Comparison of ENCODE assay signal across 20 cellular contexts in genomic region chrX:106955004-106955772, GRCh38. TPM values are rescaled to one million over a fixed set of nuclear protein-coding genes. Genes with fewer than 3 reads are reported as not detected.
DNase-seq lines count a peak whose midpoint lies in the region; ATAC-seq and TF ChIP-seq lines count a peak whose summit lies in the region.
"Had no signal": no experiment of that assay in that cellular context is flagged by ENCODE, and none has a peak within 500 bp of the region (broad histone marks: within the 10 kb centered on the region; RNA-seq: fewer than 3 reads in every experiment).

No MANE protein-coding gene starts in this region.

- no peak for TF ChIP-seq CTCF in fibroblast of the aortic adventitia (IDR thresholded peaks at IDR 0.05; ENCODE audit: insufficient read depth, low read length)
- no peak for TF ChIP-seq CTCF in brain microvascular endothelial cell (IDR thresholded peaks at IDR 0.05; ENCODE audit: low read depth, low read length, missing control alignments)

- intact Hi-C loops in activated CD4-positive, alpha-beta T cell treated with anti-CD3 and anti-CD28 coated beads, Interleukin-2, amount 10 ng/mL, durations not matched to agents 24 days and 14 days (cut with micrococcal nuclease): no loop called here
- intact Hi-C loops in left cardiac atrium (cut with DNase I): loop anchor here in 1 of 2 donors (10.0 kb wide), 1 partner anchor 60 kb away; no protein-coding TSS in a partner anchor

- H3K9me3 Mint-ChIP-seq in activated CD4-positive, alpha-beta T cell treated with anti-CD3 and anti-CD28 coated beads, Interleukin-2, amount 10 ng/mL, durations not matched to agents 24 days and 14 days: no peaks in the 10 kb centered on the region
- H3K9me3 Mint-ChIP-seq: CD4-positive, CD25-positive, alpha-beta regulatory T cell; memory B cell; nephron; T-cell; WTC11 had no signal

- H3K36me3 Mint-ChIP-seq in activated CD4-positive, alpha-beta T cell treated with anti-CD3 and anti-CD28 coated beads, Interleukin-2, amount 10 ng/mL, durations not matched to agents 24 days and 14 days (ENCODE audit: low read depth): peaks cover 2% of the 10 kb centered on the region
- H3K36me3 Mint-ChIP-seq in T-helper 17 cell (ENCODE audit: low read depth): no peaks in the 10 kb centered on the region
- H3K36me3 Mint-ChIP-seq: WTC11 had no signal

- H3K36me3 ChIP-seq in skeletal muscle satellite cell (ENCODE audit: insufficient read depth, low read length) (peaks cover 6% of the 10 kb centered on the region), brain microvascular endothelial cell (replicated peaks) (no peaks in the 10 kb centered on the region)
- H3K36me3 ChIP-seq: right atrium auricular region had no signal

- no peaks in the 10 kb centered on the region for H3K4me1 Mint-ChIP-seq in activated CD4-positive, alpha-beta T cell treated with anti-CD3 and anti-CD28 coated beads, Interleukin-2, amount 10 ng/mL, durations not matched to agents 24 days and 14 days
- H3K4me1 Mint-ChIP-seq in T-helper 17 cell: no peaks in the 10 kb centered on the region
- H3K4me1 Mint-ChIP-seq: CD4-positive, CD25-positive, alpha-beta regulatory T cell; nephron; T-cell; WTC11 had no signal

- H3K4me3 ChIP-seq in fibroblast of the aortic adventitia (ENCODE audit: low read depth, low read length) (no peak overlapping the region), skeletal muscle satellite cell (ENCODE audit: low read length) (no peak overlapping the region), brain microvascular endothelial cell (ENCODE audit: low read depth, low read length) (no peak overlapping the region)
- H3K4me3 ChIP-seq: right atrium auricular region had no signal

- no peak for DNase-seq in activated CD4-positive, alpha-beta T cell treated with anti-CD3 and anti-CD28 coated beads, Interleukin-2, amount 10 ng/mL, durations not matched to agents 24 days and 14 days
- no peak for DNase-seq in activated CD4-positive, alpha-beta T cell treated with anti-CD3 and anti-CD28 coated beads, Interleukin-2, amount 50 U/mL, for 48 hours
- DNase-seq in T-helper 17 cell: no peak
- DNase-seq in fibroblast of the aortic adventitia (ENCODE audit: low read depth): peak; percentile 28
- no peak for DNase-seq in left cardiac atrium
- no peak for DNase-seq in brain microvascular endothelial cell
- DNase-seq in CD1c-positive myeloid dendritic cell (ENCODE audit: extremely low spot score): no peak
- DNase-seq: 8988T; CD4-positive, CD25-positive, alpha-beta regulatory T cell; glutamatergic neuron; stimulated activated CD4-positive, alpha-beta T cell treated with anti-CD3 and anti-CD28 coated beads, Interleukin-1b, Interleukin-23, amount 100 ng/mL, for 48 hours; T-cell had no signal

- H3K27me3 Mint-ChIP-seq in activated CD4-positive, alpha-beta T cell treated with anti-CD3 and anti-CD28 coated beads, Interleukin-2, amount 10 ng/mL, durations not matched to agents 24 days and 14 days: no peaks in the 10 kb centered on the region
- H3K27me3 Mint-ChIP-seq in T-helper 17 cell: no peaks in the 10 kb centered on the region
- H3K27me3 Mint-ChIP-seq: CD4-positive, CD25-positive, alpha-beta regulatory T cell; memory B cell had no signal

- no peak for ATAC-seq in T-helper 17 cell
- ATAC-seq in left cardiac atrium: no peak
- ATAC-seq: HCT116, T-cell, WTC11 had no signal

- no peaks in the 10 kb centered on the region for H3K9me3 ChIP-seq in T-helper 17 cell (ENCODE audit: control insufficient read depth, low read length, poor library complexity, severe bottlenecking)
- H3K9me3 ChIP-seq in skeletal muscle satellite cell (replicated peaks; ENCODE audit: low read length): no peaks in the 10 kb centered on the region
- H3K9me3 ChIP-seq: right atrium auricular region had no signal

- H3K27me3 ChIP-seq in skeletal muscle satellite cell (ENCODE audit: control insufficient read depth, insufficient read depth, low read length) (peaks cover 4% of the 10 kb centered on the region), brain microvascular endothelial cell (replicated peaks) (no peaks in the 10 kb centered on the region)
- H3K27me3 ChIP-seq: right atrium auricular region had no signal

- in situ Hi-C loops in brain microvascular endothelial cell (cut with HindIII; ENCODE audit: low pct_ligation_motif_present, low sequenced_read_pairs): no loop called here

- no peak overlapping the region for H3K4me3 Mint-ChIP-seq in activated CD4-positive, alpha-beta T cell treated with anti-CD3 and anti-CD28 coated beads, Interleukin-2, amount 10 ng/mL, durations not matched to agents 24 days and 14 days
- no peak overlapping the region for H3K4me3 Mint-ChIP-seq in T-helper 17 cell
- H3K4me3 Mint-ChIP-seq: CD4-positive, CD25-positive, alpha-beta regulatory T cell; memory B cell; nephron; T-cell; WTC11 had no signal

- peak overlapping the region; percentile 45 for H3K4me2 ChIP-seq in skeletal muscle satellite cell (ENCODE audit: low read length)

- no peak overlapping the region for H3K27ac ChIP-seq in brain microvascular endothelial cell
- H3K27ac ChIP-seq: right atrium auricular region had no signal

- H3K27ac Mint-ChIP-seq in activated CD4-positive, alpha-beta T cell treated with anti-CD3 and anti-CD28 coated beads, Interleukin-2, amount 10 ng/mL, durations not matched to agents 24 days and 14 days: peak overlapping the region; percentile 6
- peak overlapping the region; percentile 47 for H3K27ac Mint-ChIP-seq in T-helper 17 cell
- H3K27ac Mint-ChIP-seq: CD4-positive, CD25-positive, alpha-beta regulatory T cell; memory B cell; T-cell; WTC11 had no signal

- no peak overlapping the region for H3K9ac ChIP-seq in skeletal muscle satellite cell (ENCODE audit: low read depth, low read length)

- H3K4me1 ChIP-seq in skeletal muscle satellite cell (ENCODE audit: control insufficient read depth, insufficient read depth, low read length): peaks cover 17% of the 10 kb centered on the region
- H3K4me1 ChIP-seq: right atrium auricular region had no signal

RNA-seq across cellular contexts. Expression of gene CLDN2, which starts 35.0 kb away (rescaled TPM):
- not detected in 2 replicates for total RNA-seq in activated CD4-positive, alpha-beta T cell treated with anti-CD3 and anti-CD28 coated beads, Interleukin-2, amount 10 ng/mL, durations not matched to agents 24 days and 14 days
- not detected for total RNA-seq in T-helper 17 cell
- total RNA-seq in fibroblast of the aortic adventitia (ENCODE audit: low replicate concordance): not detected in 2 replicates
- not detected in 2 replicates for total RNA-seq in skeletal muscle satellite cell (2012; rRNA removed)
- total RNA-seq in left cardiac atrium: under 1 TPM; 0.10 to 0.18 TPM
- total RNA-seq: activated CD8-positive, alpha-beta memory T cell treated with anti-CD3 and anti-CD28 coated beads for 36 hours; CD4-positive, CD25-positive, alpha-beta regulatory T cell; right atrium auricular region; urinary bladder had no signal

RNA-seq across cellular contexts. Expression of gene MORC4, which starts 44.8 kb away (rescaled TPM):
- total RNA-seq in activated CD4-positive, alpha-beta T cell treated with anti-CD3 and anti-CD28 coated beads, Interleukin-2, amount 10 ng/mL, durations not matched to agents 24 days and 14 days: 7.1 and 7.8 TPM in 2 replicates
- total RNA-seq in T-helper 17 cell: 1 to 10 TPM; 7.6 to 8.2 TPM
- total RNA-seq in fibroblast of the aortic adventitia (ENCODE audit: low replicate concordance): 38.4 and 42.4 TPM in 2 replicates
- 18.8 and 23.6 TPM in 2 replicates for total RNA-seq in skeletal muscle satellite cell (2012; rRNA removed)
- 1 to 10 TPM; 5.3 to 6.6 TPM for total RNA-seq in left cardiac atrium

RNA-seq across cellular contexts. Expression of gene RIPPLY1, which starts 52.0 kb away (rescaled TPM):
- not detected in 2 replicates for total RNA-seq in activated CD4-positive, alpha-beta T cell treated with anti-CD3 and anti-CD28 coated beads, Interleukin-2, amount 10 ng/mL, durations not matched to agents 24 days and 14 days
- total RNA-seq in T-helper 17 cell: not detected
- not detected in 2 replicates for total RNA-seq in fibroblast of the aortic adventitia (ENCODE audit: low replicate concordance)
- not detected in 2 replicates for total RNA-seq in skeletal muscle satellite cell (2012; rRNA removed)
- total RNA-seq in left cardiac atrium: not detected
- total RNA-seq: activated CD8-positive, alpha-beta memory T cell treated with anti-CD3 and anti-CD28 coated beads for 36 hours; CD4-positive, CD25-positive, alpha-beta regulatory T cell; right atrium auricular region; T-cell; urinary bladder; WTC11 had no signal
